ENCODE assay signal across 9 cellular contexts in the genomic region with DNA sequence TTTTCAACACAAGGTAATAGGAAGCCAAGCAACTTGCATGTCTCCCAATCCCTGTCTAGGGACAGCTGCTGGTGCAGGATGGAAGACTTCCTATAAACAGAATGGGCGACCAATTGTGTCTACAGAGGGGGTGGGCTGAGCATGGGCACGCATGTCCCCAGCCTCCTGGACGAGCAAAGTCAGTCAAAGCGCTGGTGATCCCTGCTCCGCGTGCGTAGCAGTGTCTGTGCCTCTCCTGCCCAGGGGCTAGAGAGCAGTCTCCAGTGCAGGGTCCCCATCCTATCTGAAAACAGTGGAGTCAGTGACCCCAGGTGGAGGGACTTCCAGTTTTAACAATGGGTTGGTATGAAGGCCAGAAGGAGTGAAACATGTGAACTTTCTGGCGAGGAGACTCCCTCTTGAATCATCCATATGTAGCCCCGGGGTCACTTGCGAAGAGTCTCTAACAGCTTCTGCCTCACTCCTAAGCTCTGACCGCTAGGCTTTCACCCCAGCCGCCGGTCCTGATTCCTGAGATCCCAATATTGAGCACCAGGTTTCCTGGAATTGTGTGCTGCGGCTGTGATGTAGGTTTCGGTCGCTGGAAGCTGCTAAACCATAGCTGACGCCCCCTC. TPM values are rescaled to one million over a fixed set of nuclear protein-coding genes. Genes with fewer than 3 reads are reported as not detected.
DNase-seq lines count a peak whose midpoint lies in the region; ATAC-seq and TF ChIP-seq lines count a peak whose summit lies in the region.
"Had no signal": no experiment of that assay in that cellular context is flagged by ENCODE, and none has a peak within 500 bp of the region (broad histone marks: within the 10 kb centered on the region; RNA-seq: fewer than 3 reads in every experiment).

No MANE protein-coding gene starts in this region.

- H3K36me3 Mint-ChIP-seq in activated naive CD4-positive, alpha-beta T cell treated with anti-CD3 and anti-CD28 coated beads, Interleukin-2, amount 50 U/mL, for 24 hours = peaks cover 6% of the 10 kb centered on the region

- ATAC-seq in body of pancreas (no peak), upper lobe of right lung (no peak)

- DNase-seq in activated naive CD4-positive, alpha-beta T cell treated with Interleukin-2 at 50 U/mL for 16 hours = no peak
- DNase-seq in body of pancreas (no peak), upper lobe of right lung (no peak), SHP77 treated with DMSO at 0.1 percent for 48 hours (lab: John Stamatoyannopoulos, UW) (no peak), Ammon's horn (ENCODE audit: low spot score) (no peak), NOMO-1 (lab: John Stamatoyannopoulos, UW; ENCODE audit: unreplicated experiment in 2 of 2) (no peak)

- H3K27me3 Mint-ChIP-seq in activated naive CD4-positive, alpha-beta T cell treated with anti-CD3 and anti-CD28 coated beads, Interleukin-2, amount 50 U/mL, for 24 hours = no peaks in the 10 kb centered on the region

- H3K4me3 Mint-ChIP-seq in activated naive CD4-positive, alpha-beta T cell treated with anti-CD3 and anti-CD28 coated beads, Interleukin-2, amount 50 U/mL, for 24 hours = peak overlapping the region; percentile 98

- TF ChIP-seq POLR2A in body of pancreas (IDR thresholded peaks at IDR 0.05) = no peak

- H3K27me3 ChIP-seq in body of pancreas (no peaks in the 10 kb centered on the region), mucosa of rectum (ENCODE audit: control insufficient read depth in 2 of 2, insufficient read depth in 2 of 2, low read length in 2 of 2) (no peaks in the 10 kb centered on the region), upper lobe of right lung (no peaks in the 10 kb centered on the region)

- intact Hi-C loops in body of pancreas (cut with DNase I) (no loop called here), upper lobe of right lung (cut with DNase I) (no loop called here)

- peaks cover 60% of the 10 kb centered on the region for H3K4me1 Mint-ChIP-seq in activated naive CD4-positive, alpha-beta T cell treated with anti-CD3 and anti-CD28 coated beads, Interleukin-2, amount 50 U/mL, for 24 hours

- 66 to 77% methylated on average over 8 to 17 of the region's 17 CpGs for WGBS in body of pancreas, 2 donors

- H3K9me3 ChIP-seq in body of pancreas (no peaks in the 10 kb centered on the region), mucosa of rectum (ENCODE audit: control insufficient read depth in 2 of 2, low read length in 2 of 2) (no peaks in the 10 kb centered on the region), upper lobe of right lung (no peaks in the 10 kb centered on the region)

- peaks cover 46% of the 10 kb centered on the region for H3K4me1 ChIP-seq in body of pancreas
- H3K4me1 ChIP-seq in mucosa of rectum (ENCODE audit: control insufficient read depth in 2 of 2, insufficient read depth in 2 of 2, low read length in 2 of 2) = peaks cover 44 to 51% of the 10 kb centered on the region in 2 donors
- peaks cover 32% of the 10 kb centered on the region for H3K4me1 ChIP-seq in upper lobe of right lung

- H3K4me3 ChIP-seq in body of pancreas (no peak overlapping the region), mucosa of rectum (ENCODE audit: low read length in 2 of 2) (peak overlapping the region; percentile 61 to 69), upper lobe of right lung (peak overlapping the region; percentile 93)

- H3K9ac ChIP-seq in mucosa of rectum (ENCODE audit: low read depth in 1 of 2, low read length in 2 of 2) = peak overlapping the region; percentile 44 to 51

- H3K27ac ChIP-seq in body of pancreas = peak overlapping the region; percentile 2 to 83 (median 72)
- peak overlapping the region; percentile 69 to 83 for H3K27ac ChIP-seq in mucosa of rectum (ENCODE audit: low read depth in 2 of 2, low read length in 2 of 2)
- H3K27ac ChIP-seq in upper lobe of right lung = peak overlapping the region; percentile 58

- H3K27ac Mint-ChIP-seq in activated naive CD4-positive, alpha-beta T cell treated with anti-CD3 and anti-CD28 coated beads, Interleukin-2, amount 50 U/mL, for 24 hours = peak overlapping the region; percentile 98

- H3K9me3 Mint-ChIP-seq in activated naive CD4-positive, alpha-beta T cell treated with anti-CD3 and anti-CD28 coated beads, Interleukin-2, amount 50 U/mL, for 24 hours = no peaks in the 10 kb centered on the region

- H3K36me3 ChIP-seq in body of pancreas (replicated peaks in 1 of 2; ENCODE audit: insufficient read depth in 1 of 2, low read depth in 2 of 2) (peaks cover 0 to 7% of the 10 kb centered on the region in 2 donors), mucosa of rectum (ENCODE audit: control insufficient read depth in 2 of 2, insufficient read depth in 2 of 2, low read length in 2 of 2) (peaks cover 5 to 6% of the 10 kb centered on the region in 2 donors), upper lobe of right lung (peaks cover 8% of the 10 kb centered on the region)

- TF ChIP-seq CTCF in body of pancreas (IDR thresholded peaks at IDR 0.05) (no peak), upper lobe of right lung (IDR thresholded peaks at IDR 0.05) (no peak)

RNA-seq across cellular contexts. Expression of a gene that starts 0.7 kb away (rescaled TPM):
- total RNA-seq in body of pancreas = 1 to 10 TPM; 4.6 to 9.3 TPM
- 26.7 TPM for total RNA-seq in upper lobe of right lung

RNA-seq across cellular contexts. Expression of a gene that starts 2.7 kb away (rescaled TPM):
- total RNA-seq in body of pancreas (10 to 100 TPM; 13.2 to 23.9 TPM), upper lobe of right lung (25.1 TPM)

RNA-seq across cellular contexts. Expression of a gene that starts 24.2 kb away (rescaled TPM):
- total RNA-seq in body of pancreas (100 to 1,000 TPM in 1 of 2 donors, 10 to 100 TPM in 1; 75.8 to 109 TPM), upper lobe of right lung (149 TPM)

RNA-seq across cellular contexts. Expression of a gene that starts 28.5 kb away (rescaled TPM):
- total RNA-seq in body of pancreas (not detected), upper lobe of right lung (not detected)
- total RNA-seq: sciatic nerve had no signal

Comparison
In these comparisons a context has a peak if more than half of its experiments do, and no peak if none do; other contexts are left out.
1. H3K4me3 ChIP-seq: peak in mucosa of rectum (2 of 2) and upper lobe of right lung (single experiment); none in body of pancreas (0 of 2).
2. Peak in every context shown above with its lines, with median percentiles within 50 percentile points of each other: H3K27ac ChIP-seq.